Comparison of ENCODE assay signal across 14 cellular contexts in the genomic region with DNA sequence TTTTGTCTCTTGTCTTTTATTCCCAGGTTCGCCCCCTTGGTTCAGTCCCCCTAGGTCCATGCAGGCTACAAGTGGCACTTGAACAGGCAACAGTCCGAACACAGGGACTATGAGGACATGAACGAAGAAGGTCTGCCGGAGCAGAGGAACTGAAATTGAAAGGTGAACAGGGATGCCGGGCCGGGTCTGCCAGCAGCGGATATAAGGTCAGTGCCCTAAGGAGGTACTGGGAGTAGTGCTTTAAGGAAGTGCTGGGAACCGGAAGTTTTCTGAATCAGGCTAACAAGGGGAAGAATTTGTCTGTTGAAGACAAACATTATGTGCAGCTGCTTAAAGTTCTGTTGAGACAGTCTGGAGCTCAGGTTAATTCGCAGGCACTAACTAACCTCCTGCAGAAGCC. TPM values are rescaled to one million over a fixed set of nuclear protein-coding genes. Genes with fewer than 3 reads are reported as not detected.
A peak's percentile ranks its signal among the peaks of the same experiment; 100 is the strongest.
DNase-seq lines count a peak whose midpoint lies in the region; ATAC-seq and TF ChIP-seq lines count a peak whose summit lies in the region.
"Had no signal": no experiment of that assay in that cellular context is flagged by ENCODE, and none has a peak within 500 bp of the region (broad histone marks: within the 10 kb centered on the region; RNA-seq: fewer than 3 reads in every experiment).

No MANE protein-coding gene starts in this region.

- 34 to 40% methylated on average over 9 of the region's 9 CpGs for WGBS in thyroid gland, 2 donors

- H3K79me2 ChIP-seq in OCI-LY3 (ENCODE audit: low read length), result no peaks in the 10 kb centered on the region

- peak overlapping the region; percentile 46 for H3K4me2 ChIP-seq in OCI-LY3 (ENCODE audit: low read length)

- peak overlapping the region; percentile 15; the same call in 1 of the 2 replicates for H2AFZ ChIP-seq in OCI-LY3 (ENCODE audit: low read depth, low read length)

- intact Hi-C loops in thyroid gland (cut with DNase I), result no loop called here

- TF ChIP-seq POLR2A in thyroid gland (IDR thresholded peaks at IDR 0.05), result no peak

- peak; percentile 46 for DNase-seq in fibroblast of villous mesenchyme (ENCODE audit: low read depth)
- DNase-seq in thyroid gland, result peak; percentile 60 to 63
- DNase-seq in ecto neural progenitor cell (ENCODE audit: low spot score), result no peak
- DNase-seq: activated naive CD4-positive, alpha-beta T cell; CD4-positive, alpha-beta memory T cell; NCI-H1092; small intestine had no signal

- ATAC-seq in GM21723 (IDR thresholded peaks at IDR 0.05; ENCODE audit: unreplicated experiment), result peak; percentile 78
- no peak for ATAC-seq in esophagus mucosa
- no peak for ATAC-seq in SK-N-SH treated with all-trans-retinoic acid at 6 μM for 48 hours
- ATAC-seq: HCT116 had no signal

- H3K4me1 ChIP-seq in OCI-LY3 (ENCODE audit: low read length), result peaks cover 31% of the 10 kb centered on the region
- H3K4me1 ChIP-seq in thyroid gland, result peaks cover 53 to 75% of the 10 kb centered on the region in 2 donors
- H3K4me1 ChIP-seq: breast epithelium had no signal

- H3K4me3 ChIP-seq in OCI-LY3 (ENCODE audit: low read length), result peak overlapping the region; percentile 22
- no peak overlapping the region for H3K4me3 ChIP-seq in fibroblast of villous mesenchyme (ENCODE audit: low read depth, low read length)
- peak overlapping the region in 1 of 3 donors; percentile 14 for H3K4me3 ChIP-seq in thyroid gland (replicated peaks in 1 of 3)
- H3K4me3 ChIP-seq: breast epithelium had no signal

- H3K27me3 ChIP-seq in OCI-LY3 (ENCODE audit: low read depth, low read length) (no peaks in the 10 kb centered on the region), thyroid gland (no peaks in the 10 kb centered on the region)
- H3K27me3 ChIP-seq: breast epithelium had no signal

- H3K36me3 ChIP-seq in OCI-LY3 (replicated peaks; ENCODE audit: low read depth, low read length) (peaks cover 4% of the 10 kb centered on the region), thyroid gland (no peaks in the 10 kb centered on the region)
- H3K36me3 ChIP-seq: breast epithelium had no signal

- no peak overlapping the region for H3K9ac ChIP-seq in OCI-LY3 (ENCODE audit: low read length)

- H3K9me3 ChIP-seq in OCI-LY3 (ENCODE audit: insufficient read depth, low read length) (peaks cover 12% of the 10 kb centered on the region), thyroid gland (no peaks in the 10 kb centered on the region)

- TF ChIP-seq CTCF in OCI-LY3 (IDR thresholded peaks at IDR 0.05; ENCODE audit: low read depth, low read length) (no peak), fibroblast of villous mesenchyme (IDR thresholded peaks at IDR 0.05; ENCODE audit: insufficient read depth, low read depth, low read length) (no peak), thyroid gland (IDR thresholded peaks at IDR 0.05) (no peak)

- H4K20me1 ChIP-seq in OCI-LY3 (ENCODE audit: insufficient read depth, low read length), result no peaks in the 10 kb centered on the region

- H3K27ac ChIP-seq in OCI-LY3 (ENCODE audit: low read length) (no peak overlapping the region), thyroid gland (peak overlapping the region; percentile 85 to 90 (median 86))
- H3K27ac ChIP-seq: RWPE1 had no signal

TF ChIP-seq in SK-N-SH treated with all-trans-retinoic acid at 6 μM for 48 hours, 23 proteins besides CTCF, POLR2A, EP300 and RAD21:
- TF ChIP-seq, protein P1, sequence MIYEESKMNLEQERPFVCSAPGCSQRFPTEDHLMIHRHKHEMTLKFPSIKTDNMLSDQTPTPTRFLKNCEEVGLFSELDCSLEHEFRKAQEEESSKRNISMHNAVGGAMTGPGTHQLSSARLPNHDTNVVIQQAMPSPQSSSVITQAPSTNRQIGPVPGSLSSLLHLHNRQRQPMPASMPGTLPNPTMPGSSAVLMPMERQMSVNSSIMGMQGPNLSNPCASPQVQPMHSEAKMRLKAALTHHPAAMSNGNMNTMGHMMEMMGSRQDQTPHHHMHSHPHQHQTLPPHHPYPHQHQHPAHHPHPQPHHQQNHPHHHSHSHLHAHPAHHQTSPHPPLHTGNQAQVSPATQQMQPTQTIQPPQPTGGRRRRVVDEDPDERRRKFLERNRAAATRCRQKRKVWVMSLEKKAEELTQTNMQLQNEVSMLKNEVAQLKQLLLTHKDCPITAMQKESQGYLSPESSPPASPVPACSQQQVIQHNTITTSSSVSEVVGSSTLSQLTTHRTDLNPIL (CRISPR knock-in tag; IDR thresholded peaks at IDR 0.05; ENCODE audit: low read depth), result no peak
- TF ChIP-seq TOX (CRISPR knock-in tag; IDR thresholded peaks at IDR 0.05; ENCODE audit: borderline replicate concordance) (no peak), ZFP30 (CRISPR knock-in tag; IDR thresholded peaks at IDR 0.05) (no peak), ISL1 (CRISPR knock-in tag; IDR thresholded peaks at IDR 0.05) (no peak), ARNTL (CRISPR knock-in tag; IDR thresholded peaks at IDR 0.05; ENCODE audit: borderline replicate concordance, low read depth) (no peak)
- TF ChIP-seq, protein P2, sequence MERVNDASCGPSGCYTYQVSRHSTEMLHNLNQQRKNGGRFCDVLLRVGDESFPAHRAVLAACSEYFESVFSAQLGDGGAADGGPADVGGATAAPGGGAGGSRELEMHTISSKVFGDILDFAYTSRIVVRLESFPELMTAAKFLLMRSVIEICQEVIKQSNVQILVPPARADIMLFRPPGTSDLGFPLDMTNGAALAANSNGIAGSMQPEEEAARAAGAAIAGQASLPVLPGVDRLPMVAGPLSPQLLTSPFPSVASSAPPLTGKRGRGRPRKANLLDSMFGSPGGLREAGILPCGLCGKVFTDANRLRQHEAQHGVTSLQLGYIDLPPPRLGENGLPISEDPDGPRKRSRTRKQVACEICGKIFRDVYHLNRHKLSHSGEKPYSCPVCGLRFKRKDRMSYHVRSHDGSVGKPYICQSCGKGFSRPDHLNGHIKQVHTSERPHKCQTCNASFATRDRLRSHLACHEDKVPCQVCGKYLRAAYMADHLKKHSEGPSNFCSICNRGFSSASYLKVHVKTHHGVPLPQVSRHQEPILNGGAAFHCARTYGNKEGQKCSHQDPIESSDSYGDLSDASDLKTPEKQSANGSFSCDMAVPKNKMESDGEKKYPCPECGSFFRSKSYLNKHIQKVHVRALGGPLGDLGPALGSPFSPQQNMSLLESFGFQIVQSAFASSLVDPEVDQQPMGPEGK (CRISPR knock-in tag; IDR thresholded peaks at IDR 0.05; ENCODE audit: borderline replicate concordance), result no peak
TF ChIP-seq in SK-N-SH treated with all-trans-retinoic acid at 6 μM for 48 hours: peak in this region for 0.

RNA-seq across cellular contexts. Expression of a gene that starts 46.8 kb away (rescaled TPM):
- total RNA-seq in fibroblast of villous mesenchyme (5.5 and 7.3 TPM in 2 replicates), thyroid gland (10 to 100 TPM in 3 of 4 donors, 1 to 10 TPM in 1; 9.9 to 15.6 (median 15.3) TPM), esophagus mucosa (10.3 TPM)

RNA-seq across cellular contexts. Expression of a gene that starts 47.0 kb away (rescaled TPM):
- total RNA-seq in fibroblast of villous mesenchyme, result 33.5 and 54.4 TPM in 2 replicates
- total RNA-seq in thyroid gland, result 10 to 100 TPM; 53.4 to 69.3 (median 60.8) TPM
- 13.4 TPM for total RNA-seq in esophagus mucosa
